8 cellular contexts compared by ENCODE assay signal in genomic region chr2:87222131-87222530, GRCh38.
DNase-seq lines count a peak whose midpoint lies in the region; ATAC-seq, FAIRE-seq and TF ChIP-seq lines count a peak whose summit lies in the region.
"Not testable (repeated sequence)": the region's sequence is repeated elsewhere in the genome, so short reads cannot be mapped to it uniquely, and the experiment has no call there.

No MANE protein-coding gene starts in this region.

- FAIRE-seq in urothelium cell line (lab: Jason Lieb, UNC) = not testable (repeated sequence)

- H3K36me3 ChIP-seq in A673 (ENCODE audit: insufficient read depth, low read length, poor library complexity, severe bottlenecking); BJ (ENCODE audit: control insufficient read depth, insufficient read depth, low read length); RWPE2 (ENCODE audit: low read depth): not testable (repeated sequence)

- CTCF ChIA-PET in A673 (lab: Charles Lee); BJ (lab: Yijun Ruan, JAX): not testable (repeated sequence)

- H3K4me1 ChIP-seq in A673 (ENCODE audit: insufficient read depth, low read length, poor library complexity, severe bottlenecking); RWPE2 (ENCODE audit: insufficient read depth, poor library complexity, severe bottlenecking): not testable (repeated sequence)

- DNase-seq in A673 (ENCODE audit: low spot score) = peak; percentile 16
- DNase-seq in BJ (ENCODE audit: low read depth) = peak; percentile 19
- peak; percentile 40 for DNase-seq in HCEC 1CT
- peak; percentile 66 for DNase-seq in M059J (ENCODE audit: low read depth)
- DNase-seq in RWPE2 (ENCODE audit: low spot score) = not testable (repeated sequence)
- DNase-seq in dedifferentiated amniotic fluid mesenchymal stem cell (ENCODE audit: extremely low spot score) = peak; percentile 52
- peak; percentile 23 for DNase-seq in fibroblast of villous mesenchyme (ENCODE audit: low read depth)
- DNase-seq in urothelium cell line (ENCODE audit: low spot score) = peak; percentile 35

- H3K4me3 ChIP-seq in A673 (ENCODE audit: low read depth, low read length, poor library complexity, severe bottlenecking); BJ (ENCODE audit: low read depth, low read length); RWPE2 (ENCODE audit: severe bottlenecking); fibroblast of villous mesenchyme (ENCODE audit: low read depth, low read length): not testable (repeated sequence)

- ATAC-seq in RWPE2 (ENCODE audit: low read depth) = peak; percentile 94

- H3K9me3 ChIP-seq in A673 (ENCODE audit: low read depth, low read length, poor library complexity, severe bottlenecking); RWPE2 (ENCODE audit: severe bottlenecking): not testable (repeated sequence)

- not testable (repeated sequence) for TF ChIP-seq CTCF in A673 (conservative IDR thresholded peaks at IDR 0.05; ENCODE audit: low read depth, low read length); BJ (IDR thresholded peaks at IDR 0.05; ENCODE audit: insufficient read depth, low read depth, low read length); RWPE2 (IDR thresholded peaks at IDR 0.05; ENCODE audit: poor library complexity, severe bottlenecking); fibroblast of villous mesenchyme (IDR thresholded peaks at IDR 0.05; ENCODE audit: insufficient read depth, low read depth, low read length)

- intact Hi-C loops in A673 (cut with micrococcal nuclease; ENCODE audit: unreplicated experiment) = not testable (repeated sequence)

- H3K27ac ChIP-seq in A673 (ENCODE audit: low read depth, low read length, poor library complexity, severe bottlenecking); RWPE2 (ENCODE audit: poor library complexity, severe bottlenecking): not testable (repeated sequence)

- H3K27me3 ChIP-seq in A673 (replicated peaks; ENCODE audit: insufficient read depth, low read depth, low read length, poor library complexity); BJ (ENCODE audit: control insufficient read depth, insufficient read depth, low read length); RWPE2 (ENCODE audit: insufficient read depth, poor library complexity, severe bottlenecking): not testable (repeated sequence)

- POLR2A ChIA-PET in A673 (lab: Charles Lee; ENCODE audit: low non-redundant PET); BJ (lab: Charles Lee): not testable (repeated sequence)

- not testable (repeated sequence) for BruUV-seq in A673 (replicated peaks; lab: Mats Ljungman, UMichigan)
